8 cellular contexts compared by ENCODE assay signal in the genomic region with DNA sequence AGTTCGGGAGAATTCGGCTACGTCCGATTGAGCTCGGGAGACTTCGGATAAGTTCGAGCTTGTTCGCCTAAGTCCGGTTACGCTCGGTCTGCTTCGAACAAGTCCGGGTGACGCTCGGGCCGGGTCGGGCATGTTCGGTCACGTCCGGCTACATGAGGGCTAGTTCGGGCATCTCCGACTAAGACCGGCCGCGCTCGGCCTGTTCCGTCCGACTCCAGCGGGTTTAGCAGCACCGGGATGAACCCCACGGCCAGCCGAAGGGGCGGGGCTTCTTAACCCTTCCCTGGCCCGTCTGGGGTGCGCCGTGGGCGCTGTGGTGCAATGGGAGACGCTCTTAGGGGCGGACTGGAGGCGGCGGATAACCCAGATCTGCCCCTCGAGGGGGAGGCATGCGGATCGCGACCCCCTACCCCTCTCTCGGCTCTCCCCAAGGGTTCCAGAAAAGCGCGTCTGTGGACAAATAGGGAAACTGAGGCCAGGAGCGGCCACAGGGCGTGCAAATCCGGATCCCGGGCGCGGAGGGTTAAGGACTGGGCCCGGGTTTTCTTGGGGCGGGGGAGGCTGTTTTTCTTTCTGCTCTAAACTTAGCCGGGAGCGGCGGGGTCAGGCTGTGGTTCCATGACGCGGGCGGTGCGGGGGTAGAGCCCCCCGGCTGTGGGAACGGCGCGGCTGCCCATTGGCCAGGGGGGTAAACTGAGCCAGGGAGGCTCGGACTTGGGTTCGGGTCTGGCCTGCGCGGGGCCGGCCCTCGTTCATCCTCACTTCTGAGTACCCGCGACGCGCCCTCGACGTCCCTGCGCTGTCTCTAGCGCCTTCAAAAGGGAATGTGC. TPM values are rescaled to one million over a fixed set of nuclear protein-coding genes. Genes with fewer than 3 reads are reported as not detected.
DNase-seq lines count a peak whose midpoint lies in the region; ATAC-seq and TF ChIP-seq lines count a peak whose summit lies in the region.

No MANE protein-coding gene starts in this region.

- no peak overlapping the region; a peak in 1 of 22 replicates for H3K27ac ChIP-seq in BLaER1 treated with 17β-estradiol and CSF1 and Interleukin-3, amounts not matched to agents 10 nM and 100 nM
- no peak overlapping the region for H3K27ac ChIP-seq in effector memory CD4-positive, alpha-beta T cell (ENCODE audit: insufficient read depth, low read length, poor library complexity, severe bottlenecking)
- H3K27ac ChIP-seq in lung (ENCODE audit: low read depth in 1 of 2, low read length in 1 of 2): no peak overlapping the region

- H3K4me3 ChIP-seq in BLaER1 treated with 17β-estradiol and CSF1 and Interleukin-3, amounts not matched to agents 10 nM and 100 nM: peak overlapping the region in 2 of 10 experiments; percentile 2 to 42; a peak in 4 of 20 replicates
- H3K4me3 ChIP-seq in effector memory CD4-positive, alpha-beta T cell (ENCODE audit: insufficient read depth, low read depth, low read length, poor library complexity, severe bottlenecking): peak overlapping the region; percentile 48
- peak overlapping the region; percentile 10 for H3K4me3 ChIP-seq in lung

- DNase-seq in NCI-H82 treated with DMSO at 0.1 percent for 48 hours (lab: John Stamatoyannopoulos, UW; ENCODE audit: unreplicated experiment) (peak; percentile 98), lung (ENCODE audit: low spot score) (peak; percentile 93)
- DNase-seq in activated CD8-positive, alpha-beta memory T cell treated with anti-CD3 and anti-CD28 coated beads for 24 hours: peak; percentile 95
- DNase-seq in effector memory CD4-positive, alpha-beta T cell: peak; percentile 59 to 75 (median 66)
- DNase-seq in stimulated activated CD4-positive, alpha-beta T cell treated with anti-CD3 and anti-CD28 coated beads, Interleukin-4, amount 100 ng/mL, for 48 hours (ENCODE audit: low read depth in 2 of 2): peak; percentile 92 to 94

- H3K36me3 ChIP-seq in BLaER1 treated with 17β-estradiol and CSF1 and Interleukin-3, amounts not matched to agents 10 nM and 100 nM: no peaks in the 10 kb centered on the region
- no peaks in the 10 kb centered on the region for H3K36me3 ChIP-seq in effector memory CD4-positive, alpha-beta T cell (ENCODE audit: control insufficient read depth, insufficient read depth, low read length)
- no peaks in the 10 kb centered on the region for H3K36me3 ChIP-seq in lung (ENCODE audit: control insufficient read depth in 2 of 2, insufficient read depth in 2 of 2, low read length in 2 of 2)

- no peak overlapping the region; a peak in 4 of 22 replicates for H3K9ac ChIP-seq in BLaER1 treated with 17β-estradiol and CSF1 and Interleukin-3, amounts not matched to agents 10 nM and 100 nM

- no peak for TF ChIP-seq CTCF in lung (IDR thresholded peaks at IDR 0.05; ENCODE audit: control extremely low read depth, extremely low read depth)

- H3K9me3 ChIP-seq in BLaER1 treated with 17β-estradiol and CSF1 and Interleukin-3, amounts not matched to agents 10 nM and 100 nM (replicated peaks in 1 of 11): peaks cover 0 to 12% (median 0%) of the 10 kb centered on the region in 11 experiments; a peak in 3 of 22 replicates
- H3K9me3 ChIP-seq in effector memory CD4-positive, alpha-beta T cell (ENCODE audit: control insufficient read depth, low read length): no peaks in the 10 kb centered on the region
- no peaks in the 10 kb centered on the region for H3K9me3 ChIP-seq in lung (ENCODE audit: control insufficient read depth in 2 of 2, insufficient read depth in 1 of 2, low read length in 1 of 2)

- ATAC-seq in GM19452 (IDR thresholded peaks at IDR 0.05; ENCODE audit: unreplicated experiment) (peak; percentile 90), HG03565 (IDR thresholded peaks at IDR 0.05; ENCODE audit: unreplicated experiment) (peak; percentile 88), lung (ENCODE audit: insufficient read depth, low FRiP score) (peak; percentile 98)

- H4K20me1 ChIP-seq in BLaER1 treated with 17β-estradiol and CSF1 and Interleukin-3, amounts not matched to agents 10 nM and 100 nM: peaks cover 0 to 17% (median 0%) of the 10 kb centered on the region in 11 experiments; a peak in 4 of 22 replicates

- 2 to 5% methylated on average over 76 to 81 of the region's 81 CpGs for WGBS in lung, 2 donors

- H3K27me3 ChIP-seq in BLaER1 treated with 17β-estradiol and CSF1 and Interleukin-3, amounts not matched to agents 10 nM and 100 nM: peaks cover 26 to 38% (median 36%) of the 10 kb centered on the region in 11 experiments
- peaks cover 41% of the 10 kb centered on the region for H3K27me3 ChIP-seq in effector memory CD4-positive, alpha-beta T cell (replicated peaks; ENCODE audit: control insufficient read depth, insufficient read depth, low read length, poor library complexity, severe bottlenecking)
- H3K27me3 ChIP-seq in lung (ENCODE audit: control insufficient read depth, insufficient read depth): no peaks in the 10 kb centered on the region

- H3K4me1 ChIP-seq in BLaER1 treated with 17β-estradiol and CSF1 and Interleukin-3, amounts not matched to agents 10 nM and 100 nM: peaks cover 26 to 53% (median 46%) of the 10 kb centered on the region in 10 experiments
- peaks cover 24% of the 10 kb centered on the region for H3K4me1 ChIP-seq in effector memory CD4-positive, alpha-beta T cell (ENCODE audit: control insufficient read depth, insufficient read depth, low read length, poor library complexity, severe bottlenecking)
- peaks cover 0 to 17% of the 10 kb centered on the region in 2 donors for H3K4me1 ChIP-seq in lung (ENCODE audit: control insufficient read depth in 2 of 2, insufficient read depth in 2 of 2, low read length in 2 of 2)

- peak overlapping the region in 9 of 11 experiments; percentile 64 to 89 (median 85); a peak in 16 of 22 replicates for H3K4me2 ChIP-seq in BLaER1 treated with 17β-estradiol and CSF1 and Interleukin-3, amounts not matched to agents 10 nM and 100 nM

RNA-seq across cellular contexts. Expression of a gene that starts 1.5 kb away (rescaled TPM):
- total RNA-seq in lung: 10 to 100 TPM in 1 of 2 donors, 1 to 10 TPM in 1; 3.6 to 32.4 TPM
- polyA plus RNA-seq in lung: 1 to 10 TPM in 1 of 2 donors, under 1 TPM in 1; 0.32 to 4.8 TPM

RNA-seq across cellular contexts. Expression of a gene that starts 20.9 kb away (rescaled TPM):
- 1 to 10 TPM; 3.1 to 6.7 TPM for total RNA-seq in lung
- polyA plus RNA-seq in lung: 1 to 10 TPM; 1.1 to 1.5 TPM

RNA-seq across cellular contexts. Expression of a gene that starts 31.7 kb away (rescaled TPM):
- 10 to 100 TPM in 1 of 2 donors, 1 to 10 TPM in 1; 3.2 to 13.7 TPM for total RNA-seq in lung
- polyA plus RNA-seq in lung: 10 to 100 TPM; 22.7 to 28.0 TPM

RNA-seq across cellular contexts. Expression of a gene that starts 49.5 kb away (rescaled TPM):
- 1 to 10 TPM; 1.3 to 5.5 TPM for total RNA-seq in lung
- polyA plus RNA-seq in lung: 1 to 10 TPM in 1 of 2 donors, under 1 TPM in 1; 0.69 to 5.2 TPM

RNA-seq across cellular contexts. Expression of a gene that starts 51.1 kb away (rescaled TPM):
- 100 to 1,000 TPM; 205 to 612 TPM for total RNA-seq in lung
- polyA plus RNA-seq in lung: 1,000 to 10,000 TPM in 1 of 2 donors, 100 to 1,000 TPM in 1; 440 to 1,883 TPM
